In genomic region chr19:40191836-40192646, GRCh38 we compare ENCODE assay signal across 8 cellular contexts. TPM values are rescaled to one million over a fixed set of nuclear protein-coding genes. Genes with fewer than 3 reads are reported as not detected.
DNase-seq lines count a peak whose midpoint lies in the region; ATAC-seq and TF ChIP-seq lines count a peak whose summit lies in the region.

No MANE protein-coding gene starts in this region.

- H4K20me1 ChIP-seq in neural cell (ENCODE audit: insufficient read depth) = no peaks in the 10 kb centered on the region

- H3K4me1 ChIP-seq in HUES48 (ENCODE audit: control insufficient read depth, insufficient read depth, low read length) (peaks cover 12% of the 10 kb centered on the region; the same call in 1 of the 2 replicates), esophagus squamous epithelium (peaks cover 12 to 35% (median 20%) of the 10 kb centered on the region in 3 donors)

- TF ChIP-seq RAD21 in neural cell (conservative IDR thresholded peaks at IDR 0.05) = no peak

- H2AFZ ChIP-seq in neural cell (ENCODE audit: low read depth, low read length) = peak overlapping the region; percentile 65

- no peaks in the 10 kb centered on the region for H3K9me2 ChIP-seq in neural cell (ENCODE audit: insufficient read depth, low read length)

- H3K27ac Mint-ChIP-seq in activated CD4-positive, alpha-beta T cell treated with anti-CD3 and anti-CD28 coated beads, Interleukin-2, amount 10 ng/mL, durations not matched to agents 24 days and 14 days = no peak overlapping the region

- no peak for TF ChIP-seq POLR2A in esophagus squamous epithelium (IDR thresholded peaks at IDR 0.05)

- H3K27me3 Mint-ChIP-seq in activated CD4-positive, alpha-beta T cell treated with anti-CD3 and anti-CD28 coated beads, Interleukin-2, amount 10 ng/mL, durations not matched to agents 24 days and 14 days = no peaks in the 10 kb centered on the region

- no peak for ATAC-seq in HG03135 (IDR thresholded peaks at IDR 0.05; ENCODE audit: unreplicated experiment)

- H3K36me3 ChIP-seq in HUES48 (ENCODE audit: control insufficient read depth, insufficient read depth, low read length) (no peaks in the 10 kb centered on the region), esophagus squamous epithelium (no peaks in the 10 kb centered on the region), neural cell (ENCODE audit: insufficient read depth, low read length) (no peaks in the 10 kb centered on the region)

- TF ChIP-seq EP300 in neural cell (conservative IDR thresholded peaks at IDR 0.05; ENCODE audit: poor library complexity, severe bottlenecking) = no peak

- H3F3A ChIP-seq in neural cell (ENCODE audit: insufficient read depth, low read length, poor library complexity, severe bottlenecking) = no peaks in the 10 kb centered on the region

- peak overlapping the region; percentile 72 for H3K4me3 Mint-ChIP-seq in activated CD4-positive, alpha-beta T cell treated with anti-CD3 and anti-CD28 coated beads, Interleukin-2, amount 10 ng/mL, durations not matched to agents 24 days and 14 days

- TF ChIP-seq CTCF in AG09319 (IDR thresholded peaks at IDR 0.05; ENCODE audit: low read depth, low read length) = peak; percentile 4
- no peak for TF ChIP-seq CTCF in GM12875 (IDR thresholded peaks at IDR 0.05; ENCODE audit: borderline replicate concordance, insufficient read depth, low read depth, low read length)
- no peak for TF ChIP-seq CTCF in esophagus squamous epithelium (IDR thresholded peaks at IDR 0.05)
- TF ChIP-seq CTCF in neural cell (IDR thresholded peaks at IDR 0.05; ENCODE audit: poor library complexity, severe bottlenecking) = peak; percentile 12

- no peak overlapping the region for H3K9ac ChIP-seq in HUES48 (ENCODE audit: low read depth, low read length)
- H3K9ac ChIP-seq in neural cell (ENCODE audit: low read length) = peak overlapping the region; percentile 96

- peak overlapping the region; percentile 41 for H3K4me2 ChIP-seq in neural cell (ENCODE audit: low read length)

- no peak overlapping the region for H3K27ac ChIP-seq in HUES48 (ENCODE audit: low read depth, low read length)
- peak overlapping the region; percentile 70 to 96 (median 89) for H3K27ac ChIP-seq in esophagus squamous epithelium
- H3K27ac ChIP-seq in neural cell (ENCODE audit: low read length) = peak overlapping the region; percentile 5

- peaks cover 7% of the 10 kb centered on the region for H3K79me2 ChIP-seq in neural cell (replicated peaks; ENCODE audit: insufficient read depth, low read length)

- WGBS in esophagus squamous epithelium, 2 donors = 0 to 40% methylated on average over 1 to 2 of the region's 62 CpGs

- H3K27me3 ChIP-seq in HUES48 (ENCODE audit: control insufficient read depth, insufficient read depth, low read length) (no peaks in the 10 kb centered on the region), esophagus squamous epithelium (no peaks in the 10 kb centered on the region), neural cell (ENCODE audit: insufficient read depth, low read depth, low read length) (no peaks in the 10 kb centered on the region)

- H3K9me3 Mint-ChIP-seq in activated CD4-positive, alpha-beta T cell treated with anti-CD3 and anti-CD28 coated beads, Interleukin-2, amount 10 ng/mL, durations not matched to agents 24 days and 14 days = no peaks in the 10 kb centered on the region

- no peaks in the 10 kb centered on the region for H3K36me3 Mint-ChIP-seq in activated CD4-positive, alpha-beta T cell treated with anti-CD3 and anti-CD28 coated beads, Interleukin-2, amount 10 ng/mL, durations not matched to agents 24 days and 14 days (ENCODE audit: low read depth)

- no peaks in the 10 kb centered on the region for H3K9me3 ChIP-seq in HUES48 (ENCODE audit: control insufficient read depth, insufficient read depth, low read length)
- no peaks in the 10 kb centered on the region for H3K9me3 ChIP-seq in esophagus squamous epithelium
- H3K9me3 ChIP-seq in neural cell (ENCODE audit: low read length) = no peaks in the 10 kb centered on the region

- intact Hi-C loops in activated CD4-positive, alpha-beta T cell treated with anti-CD3 and anti-CD28 coated beads, Interleukin-2, amount 10 ng/mL, durations not matched to agents 24 days and 14 days (cut with micrococcal nuclease) = loop anchor here (2.0 kb wide), 2 partner anchors 51 to 93 kb away; partner anchors contain the start of gene AKT2
- intact Hi-C loops in esophagus squamous epithelium (cut with DNase I) = no loop called here

- H3K4me3 ChIP-seq in GM12875 (ENCODE audit: low read depth, low read length) (peak overlapping the region; percentile 76), HUES48 (ENCODE audit: low read depth, low read length) (peak overlapping the region; percentile 99), esophagus squamous epithelium (peak overlapping the region; percentile 66 to 85 (median 76)), neural cell (ENCODE audit: low read length) (peak overlapping the region; percentile 91)

- DNase-seq in AG09319 (ENCODE audit: extremely low read depth, low read depth) (no peak), esophagus squamous epithelium (lab: John Stamatoyannopoulos, UW) (no peak), HPDE6-E6E7 (ENCODE audit: extremely low spot score) (no peak)
- DNase-seq in activated CD4-positive, alpha-beta T cell treated with anti-CD3 and anti-CD28 coated beads, Interleukin-2, amount 10 ng/mL, durations not matched to agents 24 days and 14 days = peak; percentile 79

- peaks cover 26% of the 10 kb centered on the region for H3K4me1 Mint-ChIP-seq in activated CD4-positive, alpha-beta T cell treated with anti-CD3 and anti-CD28 coated beads, Interleukin-2, amount 10 ng/mL, durations not matched to agents 24 days and 14 days

TF ChIP-seq in neural cell, 6 proteins besides CTCF, POLR2A, EP300 and RAD21:
- TF ChIP-seq EZH2 (IDR thresholded peaks at IDR 0.05; ENCODE audit: borderline replicate concordance, insufficient read depth, low read length, poor library complexity, severe bottlenecking) (no peak), SMC3 (conservative IDR thresholded peaks at IDR 0.05; ENCODE audit: poor library complexity) (no peak), TAF1 (IDR thresholded peaks at IDR 0.05; ENCODE audit: low read depth) (no peak), MXI1 (conservative IDR thresholded peaks at IDR 0.05; ENCODE audit: poor library complexity, severe bottlenecking) (peak; percentile 24), POLR2AphosphoS5 (IDR thresholded peaks at IDR 0.05) (no peak)
- TF ChIP-seq, protein P1, sequence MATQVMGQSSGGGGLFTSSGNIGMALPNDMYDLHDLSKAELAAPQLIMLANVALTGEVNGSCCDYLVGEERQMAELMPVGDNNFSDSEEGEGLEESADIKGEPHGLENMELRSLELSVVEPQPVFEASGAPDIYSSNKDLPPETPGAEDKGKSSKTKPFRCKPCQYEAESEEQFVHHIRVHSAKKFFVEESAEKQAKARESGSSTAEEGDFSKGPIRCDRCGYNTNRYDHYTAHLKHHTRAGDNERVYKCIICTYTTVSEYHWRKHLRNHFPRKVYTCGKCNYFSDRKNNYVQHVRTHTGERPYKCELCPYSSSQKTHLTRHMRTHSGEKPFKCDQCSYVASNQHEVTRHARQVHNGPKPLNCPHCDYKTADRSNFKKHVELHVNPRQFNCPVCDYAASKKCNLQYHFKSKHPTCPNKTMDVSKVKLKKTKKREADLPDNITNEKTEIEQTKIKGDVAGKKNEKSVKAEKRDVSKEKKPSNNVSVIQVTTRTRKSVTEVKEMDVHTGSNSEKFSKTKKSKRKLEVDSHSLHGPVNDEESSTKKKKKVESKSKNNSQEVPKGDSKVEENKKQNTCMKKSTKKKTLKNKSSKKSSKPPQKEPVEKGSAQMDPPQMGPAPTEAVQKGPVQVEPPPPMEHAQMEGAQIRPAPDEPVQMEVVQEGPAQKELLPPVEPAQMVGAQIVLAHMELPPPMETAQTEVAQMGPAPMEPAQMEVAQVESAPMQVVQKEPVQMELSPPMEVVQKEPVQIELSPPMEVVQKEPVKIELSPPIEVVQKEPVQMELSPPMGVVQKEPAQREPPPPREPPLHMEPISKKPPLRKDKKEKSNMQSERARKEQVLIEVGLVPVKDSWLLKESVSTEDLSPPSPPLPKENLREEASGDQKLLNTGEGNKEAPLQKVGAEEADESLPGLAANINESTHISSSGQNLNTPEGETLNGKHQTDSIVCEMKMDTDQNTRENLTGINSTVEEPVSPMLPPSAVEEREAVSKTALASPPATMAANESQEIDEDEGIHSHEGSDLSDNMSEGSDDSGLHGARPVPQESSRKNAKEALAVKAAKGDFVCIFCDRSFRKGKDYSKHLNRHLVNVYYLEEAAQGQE (IDR thresholded peaks at IDR 0.05; ENCODE audit: borderline replicate concordance) = no peak

RNA-seq across cellular contexts. Expression of gene MAP3K10, which starts 0.8 kb away (rescaled TPM):
- 16.6 and 17.6 TPM in 2 replicates for total RNA-seq in activated CD4-positive, alpha-beta T cell treated with anti-CD3 and anti-CD28 coated beads, Interleukin-2, amount 10 ng/mL, durations not matched to agents 24 days and 14 days
- 10 to 100 TPM in 1 of 4 donors, 1 to 10 TPM in 3; 4.8 to 10.1 (median 5.3) TPM for total RNA-seq in esophagus squamous epithelium
- polyA plus RNA-seq in neural cell = 18.3 and 21.1 TPM in 2 replicates
- 46.4 and 48.9 TPM in 2 replicates for polyA minus RNA-seq in neural cell

RNA-seq across cellular contexts. Expression of gene TTC9B, which starts 26.1 kb away (rescaled TPM):
- not detected in 2 replicates for total RNA-seq in activated CD4-positive, alpha-beta T cell treated with anti-CD3 and anti-CD28 coated beads, Interleukin-2, amount 10 ng/mL, durations not matched to agents 24 days and 14 days
- total RNA-seq in esophagus squamous epithelium = not detected
- polyA plus RNA-seq in neural cell = 111 and 132 TPM in 2 replicates
- polyA minus RNA-seq in neural cell = 25.4 and 25.8 TPM in 2 replicates

RNA-seq across cellular contexts. Expression of gene CCNP, which starts 34.4 kb away (rescaled TPM):
- 0.19 and 0.28 TPM in 2 replicates for total RNA-seq in activated CD4-positive, alpha-beta T cell treated with anti-CD3 and anti-CD28 coated beads, Interleukin-2, amount 10 ng/mL, durations not matched to agents 24 days and 14 days
- not detected for total RNA-seq in esophagus squamous epithelium
- 0.30 and 0.32 TPM in 2 replicates for polyA plus RNA-seq in neural cell
- polyA minus RNA-seq in neural cell = not detected in 2 replicates

Comparison
In these comparisons a context has a peak if more than half of its experiments do, and no peak if none do; other contexts are left out.
1. CTCF ChIP-seq: peak in AG09319 (single experiment) and neural cell (single experiment); none in GM12875 (single experiment) and esophagus squamous epithelium (0 of 6).
2. Peak in every context shown above with its lines, with median percentiles within 50 percentile points of each other: H3K4me3 ChIP-seq.